ENCODE assay signal across 21 cellular contexts in the genomic region with DNA sequence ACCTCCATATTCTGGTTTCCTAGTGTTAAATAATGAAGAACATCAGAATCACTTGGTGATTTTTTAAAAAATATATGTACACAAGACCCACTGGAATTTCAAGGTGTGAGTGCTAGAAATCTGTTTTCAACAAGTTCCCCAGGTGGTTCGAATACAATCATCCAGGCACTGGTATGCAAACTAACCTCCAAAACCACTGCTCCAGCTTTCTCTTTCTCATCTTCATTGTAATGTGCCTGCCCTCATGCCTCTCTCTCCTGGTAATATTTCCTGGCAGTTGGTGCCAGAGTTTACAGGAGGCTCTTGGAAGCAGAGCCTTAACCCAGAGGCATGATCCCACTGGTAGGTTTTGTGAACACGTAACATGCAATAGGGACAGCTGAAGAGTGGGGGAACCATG.
"Had no signal": no experiment of that assay in that cellular context is flagged by ENCODE, and none has a peak within 500 bp of the region (broad histone marks: within the 10 kb centered on the region; RNA-seq: fewer than 3 reads in every experiment).

No MANE protein-coding gene starts in this region.

- DNase-seq: KBM-7; NCI-H1092 treated with DMSO at 0.1 percent for 48 hours; NCI-H187; NCI-H2029; NCI-H2081 treated with DMSO at 0.1 percent for 48 hours; NCI-H2171; NCI-H226; NCI-H446; NCI-H510A; NCI-H524 treated with DMSO at 0.1 percent for 48 hours; NCI-H69; NCI-H774; NK-92 treated with Interleukin-12 subunit alpha and Interleukin-12 subunit beta, amount 100 ng/mL, for 24 hours; PC-3; SHP77; SK-N-SH; SW 1271; T-cell had no signal

- H3K9ac ChIP-seq: SK-N-SH had no signal

- H3K27me3 Mint-ChIP-seq: T-cell had no signal

- H3K9me3 ChIP-seq: SK-N-SH had no signal

- H3K27ac Mint-ChIP-seq: T-cell had no signal

- H3K27ac ChIP-seq: RWPE1 had no signal

- H3K9me2 ChIP-seq: SK-N-SH had no signal

- FAIRE-seq: HTR-8/SVneo had no signal

- ATAC-seq: Panc1, PC-3, T-cell had no signal

- H3K9me3 Mint-ChIP-seq: T-cell had no signal

- H3K4me3 Mint-ChIP-seq: T-cell had no signal

- H3K4me2 ChIP-seq: SK-N-SH had no signal
